In the genomic region with DNA sequence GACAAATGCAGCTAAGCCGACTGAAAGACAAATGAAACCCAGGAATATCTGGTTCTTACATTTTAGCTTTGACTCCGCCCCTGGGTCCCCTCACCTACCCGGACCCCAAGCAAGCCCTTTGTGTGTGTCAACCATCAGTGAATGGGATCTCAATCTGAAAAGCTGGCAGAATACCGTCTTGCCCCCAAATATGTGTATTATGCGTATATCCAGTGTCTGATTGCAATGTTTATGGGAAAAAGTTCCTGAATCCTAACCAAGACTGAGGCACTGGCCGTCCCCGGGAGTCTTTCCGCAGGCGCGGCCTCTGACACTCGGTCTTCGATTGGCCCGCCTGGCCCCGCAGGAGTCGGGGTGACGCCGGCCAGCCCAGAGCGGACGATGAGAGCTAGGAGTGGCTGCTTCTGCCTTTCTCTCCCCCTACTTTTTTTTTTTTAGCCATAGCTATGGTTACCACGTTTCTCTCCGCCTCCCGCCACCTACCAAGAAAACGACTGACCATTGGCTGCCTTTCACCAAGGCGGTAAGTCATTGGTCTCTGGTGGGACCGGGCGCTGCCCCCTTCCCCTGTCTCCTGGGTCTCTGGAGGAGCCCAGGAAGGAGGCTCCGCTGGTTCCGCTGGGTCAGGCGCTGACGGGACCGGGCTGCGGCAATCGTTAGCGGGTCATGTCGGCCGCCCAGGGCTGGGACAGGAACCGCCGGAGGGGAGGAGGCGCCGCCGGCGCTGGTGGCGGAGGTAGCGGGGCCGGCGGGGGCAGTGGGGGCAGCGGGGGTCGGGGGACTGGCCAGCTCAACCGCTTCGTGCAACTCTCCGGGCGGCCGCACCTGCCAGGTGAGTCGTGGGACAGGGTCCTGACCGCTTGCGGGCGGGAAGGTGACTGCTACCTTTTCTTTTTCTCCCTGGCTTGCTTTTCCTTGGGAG, we compare ENCODE assay signal across 1 cellular context.
TF ChIP-seq lines count a peak whose summit lies in the region.

A gene with protein sequence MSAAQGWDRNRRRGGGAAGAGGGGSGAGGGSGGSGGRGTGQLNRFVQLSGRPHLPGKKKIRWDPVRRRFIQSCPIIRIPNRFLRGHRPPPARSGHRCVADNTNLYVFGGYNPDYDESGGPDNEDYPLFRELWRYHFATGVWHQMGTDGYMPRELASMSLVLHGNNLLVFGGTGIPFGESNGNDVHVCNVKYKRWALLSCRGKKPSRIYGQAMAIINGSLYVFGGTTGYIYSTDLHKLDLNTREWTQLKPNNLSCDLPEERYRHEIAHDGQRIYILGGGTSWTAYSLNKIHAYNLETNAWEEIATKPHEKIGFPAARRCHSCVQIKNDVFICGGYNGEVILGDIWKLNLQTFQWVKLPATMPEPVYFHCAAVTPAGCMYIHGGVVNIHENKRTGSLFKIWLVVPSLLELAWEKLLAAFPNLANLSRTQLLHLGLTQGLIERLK (plus strand): TSS at position 557 of the 922 bp plus-strand sequence. CDS start 110 bp downstream, at position 667.

TF ChIP-seq in HepG2, 621 proteins besides CTCF, POLR2A, EP300 and RAD21 (continued from another document):
- peak; percentile 73; the same call in 1 of the 2 replicates for TF ChIP-seq HOXA5 (CRISPR knock-in tag; IDR thresholded peaks at IDR 0.05)
- peak; percentile 62 for TF ChIP-seq SOX5 (CRISPR knock-in tag; IDR thresholded peaks at IDR 0.05; ENCODE audit: borderline replicate concordance)
- TF ChIP-seq, protein P1, sequence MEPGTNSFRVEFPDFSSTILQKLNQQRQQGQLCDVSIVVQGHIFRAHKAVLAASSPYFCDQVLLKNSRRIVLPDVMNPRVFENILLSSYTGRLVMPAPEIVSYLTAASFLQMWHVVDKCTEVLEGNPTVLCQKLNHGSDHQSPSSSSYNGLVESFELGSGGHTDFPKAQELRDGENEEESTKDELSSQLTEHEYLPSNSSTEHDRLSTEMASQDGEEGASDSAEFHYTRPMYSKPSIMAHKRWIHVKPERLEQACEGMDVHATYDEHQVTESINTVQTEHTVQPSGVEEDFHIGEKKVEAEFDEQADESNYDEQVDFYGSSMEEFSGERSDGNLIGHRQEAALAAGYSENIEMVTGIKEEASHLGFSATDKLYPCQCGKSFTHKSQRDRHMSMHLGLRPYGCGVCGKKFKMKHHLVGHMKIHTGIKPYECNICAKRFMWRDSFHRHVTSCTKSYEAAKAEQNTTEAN (CRISPR knock-in tag; conservative IDR thresholded peaks at IDR 0.05): no peak
- TF ChIP-seq ZC3H13 (CRISPR knock-in tag; IDR thresholded peaks at IDR 0.05): peak; percentile 53; the same call in 1 of the 2 replicates
- peak; percentile 80 for TF ChIP-seq HDAC2 (CRISPR knock-in tag; IDR thresholded peaks at IDR 0.05)
- TF ChIP-seq, protein P2, sequence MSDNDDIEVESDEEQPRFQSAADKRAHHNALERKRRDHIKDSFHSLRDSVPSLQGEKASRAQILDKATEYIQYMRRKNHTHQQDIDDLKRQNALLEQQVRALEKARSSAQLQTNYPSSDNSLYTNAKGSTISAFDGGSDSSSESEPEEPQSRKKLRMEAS (IDR thresholded peaks at IDR 0.05): peak; percentile 56; the same call in 1 of the 2 replicates
- TF ChIP-seq EEA1 (CRISPR knock-in tag; IDR thresholded peaks at IDR 0.05; ENCODE audit: borderline replicate concordance): no peak
- TF ChIP-seq NAIF1 (CRISPR knock-in tag; IDR thresholded peaks at IDR 0.05; ENCODE audit: borderline replicate concordance): 0 out of 2 replicates have a peak, but pooled peaks have one; percentile 52
- TF ChIP-seq SRY (CRISPR knock-in tag; IDR thresholded peaks at IDR 0.05): peak; percentile 40; the same call in 1 of the 2 replicates
- peak; percentile 87; the same call in 1 of the 2 replicates for TF ChIP-seq ZNF792 (CRISPR knock-in tag; IDR thresholded peaks at IDR 0.05)
- TF ChIP-seq, protein P3, sequence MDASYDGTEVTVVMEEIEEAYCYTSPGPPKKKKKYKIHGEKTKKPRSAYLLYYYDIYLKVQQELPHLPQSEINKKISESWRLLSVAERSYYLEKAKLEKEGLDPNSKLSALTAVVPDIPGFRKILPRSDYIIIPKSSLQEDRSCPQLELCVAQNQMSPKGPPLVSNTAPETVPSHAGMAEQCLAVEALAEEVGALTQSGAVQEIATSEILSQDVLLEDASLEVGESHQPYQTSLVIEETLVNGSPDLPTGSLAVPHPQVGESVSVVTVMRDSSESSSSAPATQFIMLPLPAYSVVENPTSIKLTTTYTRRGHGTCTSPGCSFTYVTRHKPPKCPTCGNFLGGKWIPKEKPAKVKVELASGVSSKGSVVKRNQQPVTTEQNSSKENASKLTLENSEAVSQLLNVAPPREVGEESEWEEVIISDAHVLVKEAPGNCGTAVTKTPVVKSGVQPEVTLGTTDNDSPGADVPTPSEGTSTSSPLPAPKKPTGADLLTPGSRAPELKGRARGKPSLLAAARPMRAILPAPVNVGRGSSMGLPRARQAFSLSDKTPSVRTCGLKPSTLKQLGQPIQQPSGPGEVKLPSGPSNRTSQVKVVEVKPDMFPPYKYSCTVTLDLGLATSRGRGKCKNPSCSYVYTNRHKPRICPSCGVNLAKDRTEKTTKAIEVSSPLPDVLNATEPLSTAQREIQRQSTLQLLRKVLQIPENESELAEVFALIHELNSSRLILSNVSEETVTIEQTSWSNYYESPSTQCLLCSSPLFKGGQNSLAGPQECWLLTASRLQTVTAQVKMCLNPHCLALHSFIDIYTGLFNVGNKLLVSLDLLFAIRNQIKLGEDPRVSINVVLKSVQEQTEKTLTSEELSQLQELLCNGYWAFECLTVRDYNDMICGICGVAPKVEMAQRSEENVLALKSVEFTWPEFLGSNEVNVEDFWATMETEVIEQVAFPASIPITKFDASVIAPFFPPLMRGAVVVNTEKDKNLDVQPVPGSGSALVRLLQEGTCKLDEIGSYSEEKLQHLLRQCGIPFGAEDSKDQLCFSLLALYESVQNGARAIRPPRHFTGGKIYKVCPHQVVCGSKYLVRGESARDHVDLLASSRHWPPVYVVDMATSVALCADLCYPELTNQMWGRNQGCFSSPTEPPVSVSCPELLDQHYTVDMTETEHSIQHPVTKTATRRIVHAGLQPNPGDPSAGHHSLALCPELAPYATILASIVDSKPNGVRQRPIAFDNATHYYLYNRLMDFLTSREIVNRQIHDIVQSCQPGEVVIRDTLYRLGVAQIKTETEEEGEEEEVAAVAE (CRISPR knock-in tag; IDR thresholded peaks at IDR 0.05; ENCODE audit: borderline replicate concordance): peak; percentile 100
- peak; percentile 92 for TF ChIP-seq KMT2B (CRISPR knock-in tag; IDR thresholded peaks at IDR 0.05)
- TF ChIP-seq NR2F6 (IDR thresholded peaks at IDR 0.05): peak; percentile 31; the same call in 1 of the 2 replicates
- peak; percentile 36; the same call in 1 of the 2 replicates for TF ChIP-seq NR2F6 (CRISPR knock-in tag; IDR thresholded peaks at IDR 0.05)
- TF ChIP-seq, protein P4, sequence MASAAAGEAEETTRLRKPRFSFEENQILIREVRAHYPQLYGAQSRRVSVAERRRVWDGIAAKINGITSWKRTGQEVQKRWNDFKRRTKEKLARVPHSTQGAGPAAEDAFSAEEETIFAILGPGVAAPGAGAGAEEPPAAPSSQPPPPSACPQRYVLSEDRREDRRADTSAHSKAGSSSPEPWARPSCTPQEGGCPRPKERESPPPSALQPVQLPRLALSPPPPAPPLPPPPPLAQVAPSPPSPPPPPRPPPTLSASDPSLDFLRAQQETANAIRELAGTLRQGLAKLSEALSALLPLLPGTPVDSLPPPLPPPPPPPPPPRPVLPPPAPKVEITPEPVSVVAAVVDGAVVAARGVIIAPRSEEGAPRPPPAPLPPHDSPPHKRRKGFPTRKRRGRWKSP (CRISPR knock-in tag; IDR thresholded peaks at IDR 0.05): 0 out of 2 replicates have a peak, but pooled peaks have one; percentile 65
- peak in 1 of 2 experiments; percentile 59; a peak in 1 of 4 replicates for TF ChIP-seq KLF16 (CRISPR knock-in tag; IDR thresholded peaks at IDR 0.05)
- TF ChIP-seq, protein P5, sequence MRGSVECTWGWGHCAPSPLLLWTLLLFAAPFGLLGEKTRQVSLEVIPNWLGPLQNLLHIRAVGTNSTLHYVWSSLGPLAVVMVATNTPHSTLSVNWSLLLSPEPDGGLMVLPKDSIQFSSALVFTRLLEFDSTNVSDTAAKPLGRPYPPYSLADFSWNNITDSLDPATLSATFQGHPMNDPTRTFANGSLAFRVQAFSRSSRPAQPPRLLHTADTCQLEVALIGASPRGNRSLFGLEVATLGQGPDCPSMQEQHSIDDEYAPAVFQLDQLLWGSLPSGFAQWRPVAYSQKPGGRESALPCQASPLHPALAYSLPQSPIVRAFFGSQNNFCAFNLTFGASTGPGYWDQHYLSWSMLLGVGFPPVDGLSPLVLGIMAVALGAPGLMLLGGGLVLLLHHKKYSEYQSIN (CRISPR knock-in tag; IDR thresholded peaks at IDR 0.05; ENCODE audit: borderline replicate concordance): no peak
- peak; percentile 87 for TF ChIP-seq FOXK1 (CRISPR knock-in tag; IDR thresholded peaks at IDR 0.05; ENCODE audit: borderline replicate concordance, low read depth)
- TF ChIP-seq XRCC5 (optimal IDR thresholded peaks at IDR 0.05; ENCODE audit: low read length): peak; percentile 100
- TF ChIP-seq, protein P6, sequence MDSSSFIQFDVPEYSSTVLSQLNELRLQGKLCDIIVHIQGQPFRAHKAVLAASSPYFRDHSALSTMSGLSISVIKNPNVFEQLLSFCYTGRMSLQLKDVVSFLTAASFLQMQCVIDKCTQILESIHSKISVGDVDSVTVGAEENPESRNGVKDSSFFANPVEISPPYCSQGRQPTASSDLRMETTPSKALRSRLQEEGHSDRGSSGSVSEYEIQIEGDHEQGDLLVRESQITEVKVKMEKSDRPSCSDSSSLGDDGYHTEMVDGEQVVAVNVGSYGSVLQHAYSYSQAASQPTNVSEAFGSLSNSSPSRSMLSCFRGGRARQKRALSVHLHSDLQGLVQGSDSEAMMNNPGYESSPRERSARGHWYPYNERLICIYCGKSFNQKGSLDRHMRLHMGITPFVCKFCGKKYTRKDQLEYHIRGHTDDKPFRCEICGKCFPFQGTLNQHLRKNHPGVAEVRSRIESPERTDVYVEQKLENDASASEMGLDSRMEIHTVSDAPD (CRISPR knock-in tag; IDR thresholded peaks at IDR 0.05): no peak; the same call in 1 of the 2 replicates
